Comparison of ENCODE assay signal across 8 cellular contexts in the genomic region with DNA sequence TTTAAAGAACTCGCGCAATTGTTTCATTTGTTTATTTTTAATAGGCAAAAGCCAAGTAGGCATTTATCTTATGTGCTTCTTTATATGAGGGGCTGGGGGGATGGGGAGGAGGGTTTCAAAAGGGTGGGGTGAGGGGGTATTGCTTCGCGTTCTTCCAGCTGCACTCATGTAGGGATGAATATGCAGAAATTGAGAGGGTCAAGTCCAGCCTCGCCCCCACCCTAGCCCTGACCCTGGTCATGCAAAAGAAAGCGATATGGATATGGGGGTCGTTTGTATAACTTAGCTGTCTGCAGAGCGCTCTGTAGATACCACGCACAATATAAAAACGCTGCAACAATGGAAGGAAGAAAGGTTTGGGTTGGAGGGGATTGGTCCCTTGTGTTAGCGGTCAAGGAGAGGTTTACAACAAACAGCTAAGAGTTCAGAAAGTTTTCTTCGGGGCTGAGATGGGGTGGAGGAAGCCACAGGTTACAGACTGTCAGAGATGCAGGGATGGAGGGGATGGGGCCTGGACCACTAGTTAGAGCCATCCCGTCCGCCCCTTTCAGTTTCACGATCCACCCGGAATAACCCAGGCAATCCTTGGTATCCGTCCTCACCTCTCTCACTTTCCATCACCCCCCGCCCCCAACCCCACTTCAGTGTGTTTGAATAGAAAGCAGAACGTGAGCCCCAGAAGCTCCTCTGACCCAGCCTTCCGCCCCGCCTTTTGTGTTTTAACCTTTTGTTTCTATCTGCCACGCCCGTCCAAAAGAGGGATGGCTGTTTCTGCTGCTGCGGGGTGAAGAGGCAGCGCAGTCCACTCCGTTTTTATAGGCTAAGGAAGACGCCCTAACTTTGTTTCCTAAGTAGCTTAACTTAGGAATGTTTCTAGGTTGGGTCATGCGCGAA.
DNase-seq lines count a peak whose midpoint lies in the region; ATAC-seq, FAIRE-seq and TF ChIP-seq lines count a peak whose summit lies in the region.

No MANE protein-coding gene starts in this region.

- H3K9ac ChIP-seq in OCI-LY3 (ENCODE audit: low read length) (no peak overlapping the region), parathyroid adenoma (no peak overlapping the region)

- H3K9me3 ChIP-seq in OCI-LY3 (ENCODE audit: insufficient read depth, low read length) (no peaks in the 10 kb centered on the region), parathyroid adenoma (ENCODE audit: control insufficient read depth, low read length) (no peaks in the 10 kb centered on the region), Caco-2 (no peaks in the 10 kb centered on the region)

- no peak overlapping the region for H3K27ac Mint-ChIP-seq in Caco-2 (ENCODE audit: unreplicated experiment)

- no peaks in the 10 kb centered on the region for H3K4me1 Mint-ChIP-seq in Caco-2 (ENCODE audit: low read depth, unreplicated experiment)

- H3K4me1 ChIP-seq in OCI-LY3 (ENCODE audit: low read length) (no peaks in the 10 kb centered on the region), parathyroid adenoma (no peaks in the 10 kb centered on the region), Caco-2 (peaks cover 7% of the 10 kb centered on the region; the same call in 1 of the 2 replicates)

- H4K20me1 ChIP-seq in OCI-LY3 (ENCODE audit: insufficient read depth, low read length), result no peaks in the 10 kb centered on the region

- peak overlapping the region; percentile 54 for H3K4me2 ChIP-seq in OCI-LY3 (ENCODE audit: low read length)
- H3K4me2 ChIP-seq in parathyroid adenoma (ENCODE audit: low read length), result peak overlapping the region; percentile 64

- no peak for TF ChIP-seq CTCF in GM06990 (IDR thresholded peaks at IDR 0.05; ENCODE audit: insufficient read depth, low read length, poor library complexity, severe bottlenecking)
- no peak for TF ChIP-seq CTCF in OCI-LY3 (IDR thresholded peaks at IDR 0.05; ENCODE audit: low read depth, low read length)
- no peak for TF ChIP-seq CTCF in fibroblast of the aortic adventitia (IDR thresholded peaks at IDR 0.05; ENCODE audit: insufficient read depth, low read length)
- TF ChIP-seq CTCF in parathyroid adenoma (IDR thresholded peaks at IDR 0.05), result no peak
- TF ChIP-seq CTCF in Caco-2 (IDR thresholded peaks at IDR 0.05; ENCODE audit: insufficient read depth in 1 of 2, low read depth in 1 of 2, low read length in 1 of 2, severe bottlenecking in 1 of 2, unreplicated experiment in 1 of 2), result no peak

- BruUV-seq in Caco-2 (replicated peaks; lab: Mats Ljungman, UMichigan), result no TSS peak

- H3K27ac ChIP-seq in OCI-LY3 (ENCODE audit: low read length) (no peak overlapping the region), parathyroid adenoma (no peak overlapping the region)

- no peaks in the 10 kb centered on the region for H3K36me3 ChIP-seq in GM06990 (ENCODE audit: control insufficient read depth, insufficient read depth, low read length)
- no peaks in the 10 kb centered on the region for H3K36me3 ChIP-seq in OCI-LY3 (replicated peaks; ENCODE audit: low read depth, low read length)
- H3K36me3 ChIP-seq in parathyroid adenoma (ENCODE audit: control insufficient read depth, insufficient read depth, low read length), result no peaks in the 10 kb centered on the region
- H3K36me3 ChIP-seq in Caco-2 (ENCODE audit: control insufficient read depth, insufficient read depth, low read length), result no peaks in the 10 kb centered on the region

- intact Hi-C loops in Caco-2 (cut with micrococcal nuclease; ENCODE audit: unreplicated experiment), result no loop called here

- no peak overlapping the region for H3K4me3 Mint-ChIP-seq in Caco-2 (ENCODE audit: unreplicated experiment)

- H3K79me2 ChIP-seq in OCI-LY3 (ENCODE audit: low read length), result no peaks in the 10 kb centered on the region
- no peaks in the 10 kb centered on the region for H3K79me2 ChIP-seq in parathyroid adenoma

- no peaks in the 10 kb centered on the region; the same call in 1 of the 2 replicates for H3K27me3 ChIP-seq in GM06990 (replicated peaks; ENCODE audit: control insufficient read depth, insufficient read depth, low read length)
- no peaks in the 10 kb centered on the region for H3K27me3 ChIP-seq in OCI-LY3 (ENCODE audit: low read depth, low read length)
- H3K27me3 ChIP-seq in parathyroid adenoma (ENCODE audit: control insufficient read depth, insufficient read depth, low read length), result no peaks in the 10 kb centered on the region
- no peaks in the 10 kb centered on the region for H3K27me3 ChIP-seq in Caco-2 (replicated peaks; ENCODE audit: control insufficient read depth, insufficient read depth, low read length)

- peak; percentile 15 for DNase-seq in GM06990 (ENCODE audit: extremely low read depth, insufficient read length)
- DNase-seq in fibroblast of the aortic adventitia (ENCODE audit: low read depth), result peak; percentile 4
- no peak for DNase-seq in HTR-8/SVneo (ENCODE audit: insufficient read length, low spot score)
- no peak for DNase-seq in Caco-2
- no peak for DNase-seq in ureter (ENCODE audit: low spot score)

- no peak for FAIRE-seq in HTR-8/SVneo (lab: Jason Lieb, UNC)

- no peaks in the 10 kb centered on the region for H3K27me3 Mint-ChIP-seq in Caco-2 (ENCODE audit: insufficient read depth, unreplicated experiment)

- POLR2A ChIA-PET in Caco-2 (lab: Charles Lee), result no interaction called here

- H2AFZ ChIP-seq in OCI-LY3 (ENCODE audit: low read depth, low read length) (no peak overlapping the region; the same call in 1 of the 2 replicates), parathyroid adenoma (peak overlapping the region; percentile 57)

- CTCF ChIA-PET in Caco-2 (lab: Charles Lee), result no interaction called here

- peak overlapping the region; percentile 44 for H3K4me3 ChIP-seq in GM06990 (replicated peaks; ENCODE audit: low read depth, low read length)
- H3K4me3 ChIP-seq in OCI-LY3 (ENCODE audit: low read length), result peak overlapping the region; percentile 65
- H3K4me3 ChIP-seq in fibroblast of the aortic adventitia (ENCODE audit: low read depth, low read length), result peak overlapping the region; percentile 67
- H3K4me3 ChIP-seq in parathyroid adenoma (ENCODE audit: low read depth, low read length), result peak overlapping the region; percentile 3
- H3K4me3 ChIP-seq in Caco-2 (ENCODE audit: low read depth, low read length), result no peak overlapping the region

- no peaks in the 10 kb centered on the region for H3K9me3 Mint-ChIP-seq in Caco-2 (ENCODE audit: unreplicated experiment)

- ATAC-seq in HG03571 (IDR thresholded peaks at IDR 0.05; ENCODE audit: unreplicated experiment), result no peak

- H3K36me3 Mint-ChIP-seq in Caco-2 (ENCODE audit: insufficient read depth, unreplicated experiment), result peaks cover 5% of the 10 kb centered on the region

Comparison
In these comparisons a context has a peak if more than half of its experiments do, and no peak if none do; other contexts are left out.
1. DNase-seq: peak in GM06990 (single experiment) and fibroblast of the aortic adventitia (single experiment); none in HTR-8/SVneo (single experiment), Caco-2 (0 of 2) and ureter (single experiment).